ENCODE assay signal across 8 cellular contexts in the genomic region with DNA sequence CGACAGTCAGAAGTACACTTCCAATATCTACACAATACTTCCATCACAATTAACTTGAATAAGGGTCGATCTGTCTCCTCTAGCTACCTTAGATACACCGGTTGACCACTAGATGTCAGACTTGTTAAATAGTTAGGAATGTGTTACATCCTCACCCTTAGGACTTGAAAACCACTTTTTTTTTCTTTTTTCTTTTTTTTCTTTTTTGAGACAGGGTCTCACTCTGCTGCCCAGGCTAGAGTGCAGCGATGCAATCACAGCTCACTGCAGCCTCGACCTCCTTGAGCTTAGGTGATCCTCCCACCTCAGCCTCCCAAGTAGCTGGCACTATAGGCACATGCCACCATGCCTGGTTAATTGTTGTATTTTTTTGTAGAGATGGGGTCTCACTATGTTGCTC.
DNase-seq lines count a peak whose midpoint lies in the region; ATAC-seq and TF ChIP-seq lines count a peak whose summit lies in the region.

No MANE protein-coding gene starts in this region.

- H3K4me1 Mint-ChIP-seq in activated CD4-positive, alpha-beta T cell treated with anti-CD3 and anti-CD28 coated beads, Interleukin-2, amount 10 ng/mL, durations not matched to agents 24 days and 14 days = no peaks in the 10 kb centered on the region

- no peaks in the 10 kb centered on the region for H3K27me3 Mint-ChIP-seq in activated CD4-positive, alpha-beta T cell treated with anti-CD3 and anti-CD28 coated beads, Interleukin-2, amount 10 ng/mL, durations not matched to agents 24 days and 14 days

- no peaks in the 10 kb centered on the region for H3K36me3 Mint-ChIP-seq in activated CD4-positive, alpha-beta T cell treated with anti-CD3 and anti-CD28 coated beads, Interleukin-2, amount 10 ng/mL, durations not matched to agents 24 days and 14 days (ENCODE audit: low read depth)

- intact Hi-C loops in activated CD4-positive, alpha-beta T cell treated with anti-CD3 and anti-CD28 coated beads, Interleukin-2, amount 10 ng/mL, durations not matched to agents 24 days and 14 days (cut with micrococcal nuclease) = no loop called here

- peak; percentile 82 for ATAC-seq in HG02623 (IDR thresholded peaks at IDR 0.05; ENCODE audit: unreplicated experiment)

- H3K4me3 ChIP-seq in GM12875 (ENCODE audit: low read depth, low read length) = no peak overlapping the region

- no peaks in the 10 kb centered on the region for H3K9me3 Mint-ChIP-seq in activated CD4-positive, alpha-beta T cell treated with anti-CD3 and anti-CD28 coated beads, Interleukin-2, amount 10 ng/mL, durations not matched to agents 24 days and 14 days

- DNase-seq in 8988T = peak; percentile 25
- DNase-seq in NAMALWA (ENCODE audit: low spot score) = peak; percentile 62
- DNase-seq in SKM-1 (lab: John Stamatoyannopoulos, UW; ENCODE audit: unreplicated experiment) = peak; percentile 57
- DNase-seq in fibroblast of the conjunctiva (ENCODE audit: low read depth) = peak; percentile 72
- peak; percentile 46 for DNase-seq in retina
- no peak for DNase-seq in activated CD4-positive, alpha-beta T cell treated with anti-CD3 and anti-CD28 coated beads, Interleukin-2, amount 10 ng/mL, durations not matched to agents 24 days and 14 days

- H3K27ac Mint-ChIP-seq in activated CD4-positive, alpha-beta T cell treated with anti-CD3 and anti-CD28 coated beads, Interleukin-2, amount 10 ng/mL, durations not matched to agents 24 days and 14 days = no peak overlapping the region

- peak; percentile 42; the same call in 1 of the 2 replicates for TF ChIP-seq CTCF in GM12875 (IDR thresholded peaks at IDR 0.05; ENCODE audit: borderline replicate concordance, insufficient read depth, low read depth, low read length)

- no peak overlapping the region for H3K4me3 Mint-ChIP-seq in activated CD4-positive, alpha-beta T cell treated with anti-CD3 and anti-CD28 coated beads, Interleukin-2, amount 10 ng/mL, durations not matched to agents 24 days and 14 days
